25 cellular contexts compared by ENCODE assay signal in the genomic region with DNA sequence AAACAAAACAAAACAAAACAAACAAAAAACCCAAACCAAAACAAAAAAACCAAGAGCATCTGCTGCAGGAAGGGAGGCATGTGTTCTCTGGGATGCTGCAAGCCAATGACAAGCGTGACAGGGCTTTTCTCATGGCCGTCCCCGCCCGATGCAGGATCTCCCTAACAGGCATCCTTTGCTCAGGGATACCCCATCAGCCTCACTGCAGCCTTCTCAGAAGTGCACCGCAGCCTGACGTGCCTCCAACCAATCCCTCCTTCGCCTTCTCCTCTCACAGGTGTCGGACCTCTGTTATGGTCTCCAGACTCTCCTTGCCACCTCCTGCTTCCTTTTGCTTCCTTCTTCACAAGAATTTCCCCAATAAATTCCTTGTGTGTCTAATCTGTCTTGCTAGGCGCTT.
"Had no signal": no experiment of that assay in that cellular context is flagged by ENCODE, and none has a peak within 500 bp of the region (broad histone marks: within the 10 kb centered on the region; RNA-seq: fewer than 3 reads in every experiment).

No MANE protein-coding gene starts in this region.

- H3K4me1 Mint-ChIP-seq: mesothelial cell of epicardium had no signal

- H3K4me1 ChIP-seq: esophagus squamous epithelium, gastrocnemius medialis, heart right ventricle, left lung, lower lobe of right lung had no signal

- DNase-seq: dermis blood vessel endothelial cell; dorsolateral prefrontal cortex; effector CD4-positive, alpha-beta T cell; effector memory CD4-positive, alpha-beta T cell; erythroblast; esophagus squamous epithelium; foreskin fibroblast; foreskin melanocyte; gastrocnemius medialis; glutamatergic neuron; heart right ventricle; hippocampal formation; left cardiac atrium; left lung; left ventricle myocardium superior; lower lobe of right lung; mesenchymal stem cell; mucosa of descending colon had no signal

- H3K9me3 ChIP-seq: gastrocnemius medialis, lower lobe of right lung, mucosa of descending colon had no signal

- H3K9me3 Mint-ChIP-seq: mesothelial cell of epicardium had no signal

- H3K36me3 Mint-ChIP-seq: mesothelial cell of epicardium had no signal

- FAIRE-seq: colon, islet of Langerhans, keratinocyte had no signal

- H3K4me3 Mint-ChIP-seq: mesothelial cell of epicardium had no signal

- H3K27me3 ChIP-seq: dorsolateral prefrontal cortex, esophagus squamous epithelium, gastrocnemius medialis, heart right ventricle, left lung had no signal

- H3K36me3 ChIP-seq: esophagus squamous epithelium, gastrocnemius medialis, heart right ventricle, left lung, lower lobe of right lung had no signal

- ATAC-seq: esophagus mucosa, gastrocnemius medialis, heart right ventricle, left cardiac atrium, left lung, left ventricle myocardium superior, lower lobe of right lung, mucosa of descending colon had no signal

- H3K27ac Mint-ChIP-seq: mesothelial cell of epicardium had no signal

- H3K27ac ChIP-seq: coronary artery, dorsolateral prefrontal cortex, epithelial cell of prostate, esophagus squamous epithelium, gastrocnemius medialis, heart right ventricle, left lung, lower lobe of right lung had no signal

- H3K4me3 ChIP-seq: coronary artery, dorsolateral prefrontal cortex, esophagus squamous epithelium, gastrocnemius medialis, heart right ventricle, left lung, lower lobe of right lung, mucosa of descending colon had no signal
